8 cellular contexts compared by ENCODE assay signal in genomic region chr5:172451771-172452197, GRCh38. TPM values are rescaled to one million over a fixed set of nuclear protein-coding genes. Genes with fewer than 3 reads are reported as not detected.
DNase-seq lines count a peak whose midpoint lies in the region; ATAC-seq and TF ChIP-seq lines count a peak whose summit lies in the region.

No MANE protein-coding gene starts in this region.

- in situ Hi-C loops in SK-MEL-5 (cut with HindIII; ENCODE audit: low pct_unique_long_range_greater_than_20kb, low sequenced_read_pairs) = no loop called here

- no peak overlapping the region for H3K4me3 ChIP-seq in GM12864 (ENCODE audit: low read depth, low read length)
- peak overlapping the region; percentile 99 for H3K4me3 ChIP-seq in fibroblast of pulmonary artery (replicated peaks; ENCODE audit: low read depth, low read length)

- TF ChIP-seq CTCF in GM12864 (IDR thresholded peaks at IDR 0.05; ENCODE audit: low read depth, low read length, missing control alignments) = peak; percentile 2
- TF ChIP-seq CTCF in fibroblast of pulmonary artery (IDR thresholded peaks at IDR 0.05; ENCODE audit: low read length, missing control alignments) = no peak

- peak; percentile 52 for ATAC-seq in sciatic nerve
- no peak for ATAC-seq in GM21717 (IDR thresholded peaks at IDR 0.05; ENCODE audit: unreplicated experiment)

- DNase-seq in GM12864 (ENCODE audit: low read depth) (no peak), SK-MEL-5 (ENCODE audit: low read depth, low spot score) (peak; percentile 80), fibroblast of pulmonary artery (ENCODE audit: low read depth) (peak; percentile 82), sciatic nerve (ENCODE audit: low spot score) (no peak), OCI-M2 (lab: John Stamatoyannopoulos, UW; ENCODE audit: unreplicated experiment) (no peak), NCI-H2081 (lab: John Stamatoyannopoulos, UW) (no peak), activated gamma-delta T cell (lab: John Stamatoyannopoulos, UW) (no peak)

- intact Hi-C loops in sciatic nerve (cut with DNase I) = no loop called here

RNA-seq across cellular contexts. Expression of gene SH3PXD2B, which starts 2.5 kb away (rescaled TPM):
- total RNA-seq in SK-MEL-5 (2014; rRNA removed; shearing (Covaris generic)) = 90.2 and 92.6 TPM in 2 replicates
- 80.3 and 104 TPM in 2 replicates for polyA plus RNA-seq in SK-MEL-5 (2015; cell fraction: cytosol; rRNA removed)
- polyA plus RNA-seq in SK-MEL-5 (2015; cell fraction: nucleus; rRNA removed) = 48.9 and 54.6 TPM in 2 replicates
- total RNA-seq in sciatic nerve = 39.5 TPM

Comparison
In these comparisons a context has a peak if more than half of its experiments do, and no peak if none do; other contexts are left out.
1. DNase-seq: peak in SK-MEL-5 (single experiment) and fibroblast of pulmonary artery (single experiment); none in GM12864 (single experiment), sciatic nerve (single experiment), OCI-M2 (single experiment), NCI-H2081 (0 of 2) and activated gamma-delta T cell (single experiment).